9 cellular contexts compared by ENCODE assay signal in the genomic region with DNA sequence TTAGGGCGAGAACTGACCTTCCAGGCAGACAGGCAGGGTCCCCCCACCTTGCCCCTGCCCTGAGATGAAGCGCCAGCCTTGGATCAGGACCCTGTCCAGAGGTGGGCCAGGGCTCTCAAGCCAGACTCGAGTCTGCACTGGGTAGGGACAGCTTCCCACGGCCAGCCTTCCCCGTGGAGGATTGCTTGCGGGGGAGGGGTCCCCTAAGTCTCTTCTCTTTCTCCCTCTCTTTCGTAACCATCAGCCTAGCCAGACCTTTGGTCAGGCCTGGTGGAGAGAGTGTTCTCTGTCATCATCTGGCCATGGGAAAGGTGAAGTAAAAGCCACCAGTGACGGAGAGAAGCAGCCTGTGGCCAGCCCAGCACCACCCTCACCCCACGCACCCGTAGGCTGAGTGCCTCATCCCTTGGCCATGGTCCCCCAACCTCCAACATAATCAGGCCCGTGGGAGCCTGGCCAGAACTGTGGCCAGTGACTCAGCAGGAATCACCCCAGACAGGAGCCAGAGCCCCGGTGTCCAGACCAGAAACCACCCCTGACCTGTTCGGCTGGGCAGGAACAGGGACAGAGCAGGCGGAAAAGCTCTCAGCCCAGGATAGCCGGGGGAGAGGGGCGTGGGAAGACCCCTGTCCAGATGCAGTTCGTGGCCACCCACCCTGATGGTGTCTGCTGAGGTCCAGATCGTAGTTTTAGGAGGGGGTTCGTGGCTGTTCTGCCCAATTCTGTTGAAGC. TPM values are rescaled to one million over a fixed set of nuclear protein-coding genes. Genes with fewer than 3 reads are reported as not detected.
DNase-seq lines count a peak whose midpoint lies in the region; ATAC-seq, FAIRE-seq and TF ChIP-seq lines count a peak whose summit lies in the region.
"Had no signal": no experiment of that assay in that cellular context is flagged by ENCODE, and none has a peak within 500 bp of the region (broad histone marks: within the 10 kb centered on the region; RNA-seq: fewer than 3 reads in every experiment).

No MANE protein-coding gene starts in this region.

- H3K18ac ChIP-seq in H1 (ENCODE audit: extremely low read depth, low read length): peak overlapping the region; percentile 24

- H3K36me3 ChIP-seq in H1 (ENCODE audit: control insufficient read depth in 2 of 4, insufficient read depth in 4 of 4, low read length in 3 of 4): no peaks in the 10 kb centered on the region
- H3K36me3 ChIP-seq in naive thymus-derived CD4-positive, alpha-beta T cell (ENCODE audit: control insufficient read depth in 2 of 3, insufficient read depth in 3 of 3, low read length in 3 of 3): no peaks in the 10 kb centered on the region

- H3K4me3 Mint-ChIP-seq in naive thymus-derived CD4-positive, alpha-beta T cell: no peak overlapping the region
- H3K4me3 Mint-ChIP-seq in activated T-cell treated with anti-CD3 and anti-CD28 coated beads, Interleukin-2, amount 50 U/mL, for 24 hours: no peak overlapping the region
- no peak overlapping the region for H3K4me3 Mint-ChIP-seq in stimulated activated memory B cell treated with anti-CD40 and anti-IgM and Interleukin-4, amounts not matched to agents 10 μg/mL and 1 μg/mL and 100 μg/mL, for 72 hours

- peak overlapping the region; percentile 43 for H2BK120ac ChIP-seq in H1 (replicated peaks; ENCODE audit: low read depth, low read length)

- no peaks in the 10 kb centered on the region for H3K79me1 ChIP-seq in H1 (ENCODE audit: low read depth, low read length)

- H3K27me3 ChIP-seq in H1 (replicated peaks in 1 of 4; ENCODE audit: control insufficient read depth in 3 of 4, extremely low read depth in 1 of 4, insufficient read depth in 3 of 4, low read length in 3 of 4): no peaks in the 10 kb centered on the region
- no peaks in the 10 kb centered on the region for H3K27me3 ChIP-seq in naive thymus-derived CD4-positive, alpha-beta T cell (ENCODE audit: control insufficient read depth in 2 of 2, insufficient read depth in 2 of 2, low read length in 2 of 2)

- H2BK20ac ChIP-seq in H1 (ENCODE audit: low read length): no peak overlapping the region

- no peaks in the 10 kb centered on the region for H4K20me1 ChIP-seq in H1 (replicated peaks in 1 of 2; ENCODE audit: control insufficient read depth in 1 of 2, insufficient read depth in 2 of 2, low read length in 2 of 2)

- no peak overlapping the region for H3K56ac ChIP-seq in H1 (replicated peaks; ENCODE audit: insufficient read length, low read depth, low read length)

- peak; percentile 72 for ATAC-seq in naive thymus-derived CD4-positive, alpha-beta T cell
- ATAC-seq in stimulated activated memory B cell treated with anti-CD40 and anti-IgM and Interleukin-4, amounts not matched to agents 10 μg/mL and 1 μg/mL and 100 μg/mL, for 72 hours: no peak
- ATAC-seq in HG02610 (IDR thresholded peaks at IDR 0.05; ENCODE audit: unreplicated experiment): no peak

- TF ChIP-seq EP300 in H1 (IDR thresholded peaks at IDR 0.05; ENCODE audit: borderline replicate concordance in 1 of 2, low read depth in 2 of 2, low read length in 2 of 2): no peak

- H3K4me3 ChIP-seq in H1 (ENCODE audit: extremely low read depth in 1 of 4, insufficient read depth in 2 of 4, low read depth in 3 of 4, low read length in 4 of 4): no peak overlapping the region
- no peak overlapping the region for H3K4me3 ChIP-seq in naive thymus-derived CD4-positive, alpha-beta T cell (ENCODE audit: low read length)

- no peak for TF ChIP-seq POLR2A in H1 (IDR thresholded peaks at IDR 0.05; ENCODE audit: control extremely low read depth in 1 of 2, low read depth in 2 of 2, low read length in 2 of 2)

- H2AK5ac ChIP-seq in H1 (ENCODE audit: low read depth, low read length): no peak overlapping the region

- TF ChIP-seq RAD21 in H1 (IDR thresholded peaks at IDR 0.05 in 1 of 2, conservative IDR thresholded peaks at IDR 0.05 in 1 of 2; ENCODE audit: low read depth in 2 of 2, low read length in 2 of 2): no peak

- DNase-seq in AG08395 (ENCODE audit: low spot score): peak; percentile 94
- DNase-seq in MV-4-11 (lab: John Stamatoyannopoulos, UW): peak; percentile 73
- no peak for DNase-seq in H1 (ENCODE audit: low read depth in 1 of 2, low spot score in 2 of 2)
- no peak for DNase-seq in naive thymus-derived CD4-positive, alpha-beta T cell
- no peak for DNase-seq in iPS-NIHi7 (ENCODE audit: extremely low spot score)
- DNase-seq in activated T-cell treated with anti-CD3 and anti-CD28 coated beads, Interleukin-2, amount 50 U/mL, for 24 hours: no peak
- DNase-seq: DND-41 had no signal

- peaks cover 0 to 5% (median 0%) of the 10 kb centered on the region in 7 donors for H3K4me1 Mint-ChIP-seq in naive thymus-derived CD4-positive, alpha-beta T cell
- no peaks in the 10 kb centered on the region for H3K4me1 Mint-ChIP-seq in activated T-cell treated with anti-CD3 and anti-CD28 coated beads, Interleukin-2, amount 50 U/mL, for 24 hours (ENCODE audit: low read depth)
- no peaks in the 10 kb centered on the region for H3K4me1 Mint-ChIP-seq in stimulated activated memory B cell treated with anti-CD40 and anti-IgM and Interleukin-4, amounts not matched to agents 10 μg/mL and 1 μg/mL and 100 μg/mL, for 72 hours

- no peak overlapping the region for H3K27ac ChIP-seq in H1 (ENCODE audit: low read depth, low read length)
- no peak overlapping the region for H3K27ac ChIP-seq in naive thymus-derived CD4-positive, alpha-beta T cell (ENCODE audit: low read depth, low read length)

- TF ChIP-seq CTCF in H1 (IDR thresholded peaks at IDR 0.05; ENCODE audit: control extremely low read depth in 1 of 3, insufficient read depth in 1 of 3, low read depth in 1 of 3, low read length in 3 of 3): no peak

- H3K79me2 ChIP-seq in H1 (ENCODE audit: control insufficient read depth in 1 of 2, insufficient read depth in 2 of 2, low read length in 2 of 2): no peaks in the 10 kb centered on the region

- no peak overlapping the region for H4K5ac ChIP-seq in H1 (ENCODE audit: insufficient read length, low read depth, low read length)

- CTCF ChIA-PET in H1 (lab: Charles Lee; ENCODE audit: partially characterized antibody): interaction anchor here (0.8 to 1.5 kb wide), 5 partner anchors 18 to 55 kb away, joined by 3 to 5 read pairs (median 4); no protein-coding TSS in a partner anchor
- CTCF ChIA-PET in naive thymus-derived CD4-positive, alpha-beta T cell (lab: Charles Lee): no interaction called here

- H3K23ac ChIP-seq in H1 (ENCODE audit: insufficient read length): no peak overlapping the region

- peaks cover 0 to 3% (median 0%) of the 10 kb centered on the region in 4 experiments; a peak in 2 of 7 replicates for H3K4me1 ChIP-seq in H1 (replicated peaks in 1 of 4; ENCODE audit: control insufficient read depth in 3 of 4, insufficient read depth in 4 of 4, low read length in 3 of 4)
- H3K4me1 ChIP-seq in naive thymus-derived CD4-positive, alpha-beta T cell (ENCODE audit: control insufficient read depth in 2 of 2, insufficient read depth in 2 of 2, low read length in 2 of 2): no peaks in the 10 kb centered on the region

- no peak overlapping the region for H2AFZ ChIP-seq in H1 (ENCODE audit: low read length)

- H2BK15ac ChIP-seq in H1 (ENCODE audit: low read length): 0 out of 2 replicates have a peak overlapping the region, but pooled peaks have one; percentile 3

- no peak overlapping the region for H3K4me2 ChIP-seq in H1 (ENCODE audit: insufficient read depth in 1 of 2, low read depth in 2 of 2, low read length in 2 of 2)

- H4K91ac ChIP-seq in H1 (replicated peaks; ENCODE audit: insufficient read length, low read length): no peak overlapping the region

- no peak overlapping the region for H3K27ac Mint-ChIP-seq in naive thymus-derived CD4-positive, alpha-beta T cell
- no peak overlapping the region for H3K27ac Mint-ChIP-seq in activated T-cell treated with anti-CD3 and anti-CD28 coated beads, Interleukin-2, amount 50 U/mL, for 24 hours
- no peak overlapping the region for H3K27ac Mint-ChIP-seq in stimulated activated memory B cell treated with anti-CD40 and anti-IgM and Interleukin-4, amounts not matched to agents 10 μg/mL and 1 μg/mL and 100 μg/mL, for 72 hours

- WGBS in H1 (ENCODE audit: extremely low coverage in 1 of 2, insufficient coverage in 1 of 2, insufficient read length in 1 of 2, insufficient replicate concordance in 2 of 2, low coverage in 1 of 2, low lambda C conversion rate in 2 of 2, missing lambda C conversion rate in 1 of 2), 2 experiments: 86% methylated on average over 16 of the region's 19 CpGs; no CpG with 5 or more reads in 1 of the 2 experiments

- 0 out of 2 replicates have a peak overlapping the region, but pooled peaks have one; percentile 60 for H2BK12ac ChIP-seq in H1 (ENCODE audit: low read depth, low read length)

- H3K9ac ChIP-seq in H1 (replicated peaks in 1 of 4; ENCODE audit: extremely low read depth in 1 of 4, low read depth in 3 of 4, low read length in 3 of 4): no peak overlapping the region

- H4K8ac ChIP-seq in H1 (ENCODE audit: extremely low read depth, insufficient read depth, low read length): no peak overlapping the region

- H3K27me3 Mint-ChIP-seq in naive thymus-derived CD4-positive, alpha-beta T cell: peaks cover 0 to 2% (median 0%) of the 10 kb centered on the region in 5 donors
- no peaks in the 10 kb centered on the region for H3K27me3 Mint-ChIP-seq in activated T-cell treated with anti-CD3 and anti-CD28 coated beads, Interleukin-2, amount 50 U/mL, for 24 hours
- H3K27me3 Mint-ChIP-seq in stimulated activated memory B cell treated with anti-CD40 and anti-IgM and Interleukin-4, amounts not matched to agents 10 μg/mL and 1 μg/mL and 100 μg/mL, for 72 hours: peaks cover 33% of the 10 kb centered on the region

- no peak for FAIRE-seq in H1 (lab: Jason Lieb, UNC)

- H2BK5ac ChIP-seq in H1 (ENCODE audit: low read depth, low read length): no peak overlapping the region; the same call in 1 of the 2 replicates

- no peaks in the 10 kb centered on the region for H3K9me3 ChIP-seq in H1 (ENCODE audit: insufficient read depth in 2 of 2, low read depth in 1 of 2, low read length in 1 of 2)
- no peaks in the 10 kb centered on the region for H3K9me3 ChIP-seq in naive thymus-derived CD4-positive, alpha-beta T cell (ENCODE audit: control insufficient read depth in 2 of 3, low read length in 3 of 3)

- H3K4ac ChIP-seq in H1 (replicated peaks; ENCODE audit: insufficient read length, low read depth, low read length): no peak overlapping the region

- H3K14ac ChIP-seq in H1 (ENCODE audit: insufficient read length): no peak overlapping the region

- intact Hi-C loops in naive thymus-derived CD4-positive, alpha-beta T cell (cut with micrococcal nuclease): no loop called here

- 0 out of 2 replicates have a peak, but pooled peaks cover 1% of the 10 kb centered on the region for H3K23me2 ChIP-seq in H1 (ENCODE audit: low read depth, low read length)

- POLR2A ChIA-PET in H1 (lab: Charles Lee; ENCODE audit: partially characterized antibody): interaction anchor here (1.3 kb wide), 1 partner anchor 10 kb away, joined by 4 read pairs; no protein-coding TSS in a partner anchor
- POLR2A ChIA-PET in naive thymus-derived CD4-positive, alpha-beta T cell (lab: Charles Lee): no interaction called here

- H3K36me3 Mint-ChIP-seq in naive thymus-derived CD4-positive, alpha-beta T cell: no peaks in the 10 kb centered on the region
- no peaks in the 10 kb centered on the region for H3K36me3 Mint-ChIP-seq in activated T-cell treated with anti-CD3 and anti-CD28 coated beads, Interleukin-2, amount 50 U/mL, for 24 hours (ENCODE audit: low read depth)
- H3K36me3 Mint-ChIP-seq in stimulated activated memory B cell treated with anti-CD40 and anti-IgM and Interleukin-4, amounts not matched to agents 10 μg/mL and 1 μg/mL and 100 μg/mL, for 72 hours: no peaks in the 10 kb centered on the region

- peaks cover 0 to 1% (median 0%) of the 10 kb centered on the region in 11 donors for H3K9me3 Mint-ChIP-seq in naive thymus-derived CD4-positive, alpha-beta T cell
- no peaks in the 10 kb centered on the region for H3K9me3 Mint-ChIP-seq in activated T-cell treated with anti-CD3 and anti-CD28 coated beads, Interleukin-2, amount 50 U/mL, for 24 hours
- no peaks in the 10 kb centered on the region for H3K9me3 Mint-ChIP-seq in stimulated activated memory B cell treated with anti-CD40 and anti-IgM and Interleukin-4, amounts not matched to agents 10 μg/mL and 1 μg/mL and 100 μg/mL, for 72 hours

RNA-seq across cellular contexts. Expression of a gene that starts 47.1 kb away (rescaled TPM):
- total RNA-seq in H1 (2021; fragmentation: NEBNext Ultra II Directional; extraction: Animal tissue kit (Norgen Biotek cat#: 25700)): 6.5 and 7.7 TPM in 2 replicates
- 8.0 and 10.6 TPM in 2 replicates for polyA plus RNA-seq in H1 (2011; rRNA removed)
- 2.0 TPM for polyA plus RNA-seq in H1 (2011; cell fraction: cytosol; rRNA removed)
- polyA plus RNA-seq in H1 (2011; cell fraction: nucleus; rRNA removed): 6.6 TPM
- polyA plus RNA-seq in H1 (2012, experiment 1 of 2): 6.9 to 10.2 TPM (median 8.7 TPM) in 4 replicates
- 10.4 TPM for polyA plus RNA-seq in H1 (2012, experiment 2 of 2)
- 6.9 TPM for polyA plus RNA-seq in H1 (2013, experiment 1 of 2)
- polyA plus RNA-seq in H1 (2013, experiment 2 of 2): 7.0 TPM
- polyA minus RNA-seq in H1 (2011; rRNA and poly(A)+ RNA removed): 1.3 and 2.7 TPM in 2 replicates
- polyA minus RNA-seq in H1 (2011; cell fraction: cytosol; rRNA and poly(A)+ RNA removed): 2.4 TPM
- 7.8 TPM for polyA minus RNA-seq in H1 (2011; cell fraction: nucleus; rRNA and poly(A)+ RNA removed)
- 1 to 10 TPM in 2 of 5 experiments, under 1 TPM in 3; 0.22 to 7.0 (median 0.34) TPM for total RNA-seq in naive thymus-derived CD4-positive, alpha-beta T cell
- polyA plus RNA-seq in naive thymus-derived CD4-positive, alpha-beta T cell: under 1 TPM; 0.28 to 0.34 TPM

Comparison
In these comparisons a context has a peak if more than half of its experiments do, and no peak if none do; other contexts are left out.
1. DNase-seq: peak in AG08395 (single experiment) and MV-4-11 (single experiment); none in H1 (0 of 2), naive thymus-derived CD4-positive, alpha-beta T cell (0 of 9), iPS-NIHi7 (single experiment) and activated T-cell treated with anti-CD3 and anti-CD28 coated beads, Interleukin-2, amount 50 U/mL, for 24 hours (single experiment).